Comparison of ENCODE assay signal across 19 cellular contexts in genomic region chr10:27715505-27715904, GRCh38. TPM values are rescaled to one million over a fixed set of nuclear protein-coding genes. Genes with fewer than 3 reads are reported as not detected.
"Had no signal": no experiment of that assay in that cellular context is flagged by ENCODE, and none has a peak within 500 bp of the region (broad histone marks: within the 10 kb centered on the region; RNA-seq: fewer than 3 reads in every experiment).

No MANE protein-coding gene starts in this region.

- H2AFZ ChIP-seq: hepatocyte had no signal

- H3K27ac ChIP-seq: gastrocnemius medialis, hepatocyte, left lung, neutrophil, stomach had no signal

- H3K4me2 ChIP-seq: hepatocyte had no signal

- ATAC-seq: activated CD4-positive, CD25-positive, alpha-beta regulatory T cell treated with anti-CD3 and anti-CD28 coated beads, Interleukin-2, amount 50 U/mL, for 24 hours; gastrocnemius medialis; left lung; naive thymus-derived CD4-positive, alpha-beta T cell; sciatic nerve had no signal

- H3K4me3 ChIP-seq: dorsolateral prefrontal cortex, gastrocnemius medialis, hepatocyte, left lung, stomach, testis had no signal

- DNase-seq: activated CD4-positive, alpha-beta T cell treated with anti-CD3 and anti-CD28 coated beads, Interleukin-2, amount 50 U/mL, for 1 hour; activated naive CD8-positive, alpha-beta T cell treated with anti-CD3 and anti-CD28 coated beads for 36 hours; dorsolateral prefrontal cortex; endodermal cell; gastrocnemius medialis; left lung; naive thymus-derived CD4-positive, alpha-beta T cell; posterior cingulate gyrus; stimulated activated CD4-positive, alpha-beta T cell treated with anti-CD3 and anti-CD28 coated beads, Interleukin-12 subunit alpha, Interleukin-12 subunit beta, amount 100 ng/mL, for 4 hours; stimulated activated CD4-positive, alpha-beta T cell treated with anti-CD3 and anti-CD28 coated beads, Interleukin-2, amount 100 ng/mL, for 24 hours; stomach; T-helper 9 cell; testis had no signal

- H3K9me3 ChIP-seq: gastrocnemius medialis, left lung, neutrophil, stomach, testis had no signal

- H3K36me3 ChIP-seq: gastrocnemius medialis, left lung, neutrophil, stomach had no signal

- H3K27me3 ChIP-seq: gastrocnemius medialis, hepatocyte, neutrophil, stomach, testis had no signal

- H3K79me2 ChIP-seq: hepatocyte had no signal

- H3K4me1 ChIP-seq: left lung had no signal

RNA-seq across cellular contexts. Expression of gene MKX, which starts 30.1 kb away (rescaled TPM):
- total RNA-seq: activated T-helper 1 cell treated with anti-CD3 and anti-CD28 coated beads, Interleukin-12 subunit alpha, Interleukin-12 subunit beta, Interleukin-2, Interleukin-4 antibody, amounts not matched to agents 30 ng/mL and 10 ng/mL and 1 ng/mL, durations not matched to agents 14 hours and 24 hours and 36 hours; mononuclear cell; naive thymus-derived CD4-positive, alpha-beta T cell had no signal
- polyA plus RNA-seq: naive thymus-derived CD4-positive, alpha-beta T cell had no signal
